9 cellular contexts compared by ENCODE assay signal in the genomic region with DNA sequence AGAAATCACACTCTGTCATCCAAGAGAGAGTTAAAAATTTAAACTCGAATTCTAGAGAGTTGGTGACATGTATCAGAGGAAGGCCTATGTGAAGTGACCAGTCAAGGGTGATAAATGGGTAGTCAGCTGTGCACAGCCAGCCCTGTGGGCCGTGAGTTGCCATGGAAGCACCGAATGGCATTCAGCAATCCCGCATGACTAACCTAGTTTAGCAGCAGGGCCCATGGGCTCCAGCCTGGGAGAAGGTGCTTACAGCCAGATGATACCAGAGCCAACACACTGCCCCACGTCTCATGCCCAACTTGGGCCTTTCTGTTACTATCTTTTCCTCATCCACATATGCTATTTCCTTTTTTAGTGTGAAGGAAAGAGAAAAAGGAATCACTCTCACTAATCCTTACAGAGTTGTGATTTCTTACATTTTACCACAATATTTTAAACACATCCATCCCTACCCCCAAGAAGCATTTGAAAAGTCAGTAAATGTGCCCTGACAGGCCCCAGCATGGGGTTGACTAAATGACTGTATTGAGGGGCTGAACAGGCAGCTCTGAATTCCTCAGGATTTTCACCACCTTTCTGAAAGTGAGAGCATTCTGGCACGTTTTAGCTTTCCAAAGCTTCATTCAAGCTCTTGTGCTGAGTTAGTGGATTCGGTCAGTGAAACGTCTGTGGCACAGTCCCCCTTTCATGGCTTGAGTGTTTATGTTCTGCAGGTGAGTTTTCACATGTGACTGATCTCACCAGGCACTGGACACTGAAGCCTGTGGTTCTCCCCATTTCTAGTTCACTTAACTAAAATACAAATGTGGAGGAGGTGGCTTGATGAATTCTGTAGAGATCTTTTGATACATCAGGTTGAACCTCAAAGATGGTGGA.
A peak's percentile ranks its signal among the peaks of the same experiment; 100 is the strongest.
DNase-seq lines count a peak whose midpoint lies in the region; ATAC-seq and TF ChIP-seq lines count a peak whose summit lies in the region.
"Had no signal": no experiment of that assay in that cellular context is flagged by ENCODE, and none has a peak within 500 bp of the region (broad histone marks: within the 10 kb centered on the region; RNA-seq: fewer than 3 reads in every experiment).

No MANE protein-coding gene starts in this region.

- H3K27me3 Mint-ChIP-seq in CD8-positive, alpha-beta memory T cell, result peaks cover 0 to 2% of the 10 kb centered on the region in 2 donors
- H3K27me3 Mint-ChIP-seq in type B pancreatic cell, result no peaks in the 10 kb centered on the region
- H3K27me3 Mint-ChIP-seq in activated CD8-positive, alpha-beta T cell treated with anti-CD3 and anti-CD28 coated beads, Interleukin-2, amount 10 ng/mL, durations not matched to agents 7 days and 5 days (ENCODE audit: low read depth), result no peaks in the 10 kb centered on the region

- no peaks in the 10 kb centered on the region for H3K9me3 ChIP-seq in CD8-positive, alpha-beta memory T cell (ENCODE audit: low read length)
- H3K9me3 ChIP-seq: ovary had no signal

- no peak overlapping the region for H3K27ac ChIP-seq in CD8-positive, alpha-beta memory T cell (ENCODE audit: low read depth, low read length)
- peak overlapping the region; percentile 28 to 92 (median 81) for H3K27ac ChIP-seq in dorsolateral prefrontal cortex

- H3K4me1 Mint-ChIP-seq in CD8-positive, alpha-beta memory T cell, result peaks cover 67 to 78% (median 76%) of the 10 kb centered on the region in 3 donors
- H3K4me1 Mint-ChIP-seq in type B pancreatic cell (ENCODE audit: unreplicated experiment), result peaks cover 53% of the 10 kb centered on the region
- H3K4me1 Mint-ChIP-seq in activated CD8-positive, alpha-beta T cell treated with anti-CD3 and anti-CD28 coated beads, Interleukin-2, amount 10 ng/mL, durations not matched to agents 7 days and 5 days (ENCODE audit: low read depth), result peaks cover 23% of the 10 kb centered on the region

- CTCF ChIA-PET in CD8-positive, alpha-beta memory T cell (lab: Charles Lee), result no interaction called here
- CTCF ChIA-PET in activated CD8-positive, alpha-beta T cell treated with anti-CD3 and anti-CD28 coated beads, Interleukin-2, amount 10 ng/mL, durations not matched to agents 7 days and 5 days (lab: Charles Lee), result no interaction called here

- H3K9me3 Mint-ChIP-seq in CD8-positive, alpha-beta memory T cell, result no peaks in the 10 kb centered on the region
- H3K9me3 Mint-ChIP-seq in type B pancreatic cell, result no peaks in the 10 kb centered on the region
- no peaks in the 10 kb centered on the region for H3K9me3 Mint-ChIP-seq in activated CD8-positive, alpha-beta T cell treated with anti-CD3 and anti-CD28 coated beads, Interleukin-2, amount 10 ng/mL, durations not matched to agents 7 days and 5 days (ENCODE audit: insufficient read depth)

- intact Hi-C loops in dorsolateral prefrontal cortex (cut with DNase I), result no loop called here

- POLR2A ChIA-PET in CD8-positive, alpha-beta memory T cell (lab: Charles Lee), result no interaction called here
- POLR2A ChIA-PET in activated CD8-positive, alpha-beta T cell treated with anti-CD3 and anti-CD28 coated beads, Interleukin-2, amount 10 ng/mL, durations not matched to agents 7 days and 5 days (lab: Charles Lee), result no interaction called here

- no peak overlapping the region for H3K4me3 ChIP-seq in CD8-positive, alpha-beta memory T cell (ENCODE audit: low read length)
- peak overlapping the region in 8 of 59 donors; percentile 8 to 25 (median 16) for H3K4me3 ChIP-seq in dorsolateral prefrontal cortex
- H3K4me3 ChIP-seq: ovary had no signal

- H3K4me1 ChIP-seq in CD8-positive, alpha-beta memory T cell (ENCODE audit: insufficient read depth, low read length), result peaks cover 41% of the 10 kb centered on the region

- DNase-seq in CD8-positive, alpha-beta memory T cell, result no peak
- peak; percentile 15 for DNase-seq in GOT3 (lab: John Stamatoyannopoulos, UW)
- peak; percentile 53 for DNase-seq in NCI-H510A treated with DMSO at 0.1 percent for 48 hours (lab: John Stamatoyannopoulos, UW)
- DNase-seq in dorsolateral prefrontal cortex, result peak; percentile 39 to 84 (median 68)
- DNase-seq in lung microvascular endothelial cell (ENCODE audit: low read depth in 2 of 2), result peak; percentile 67 to 93
- DNase-seq in type B pancreatic cell (ENCODE audit: extremely low spot score, unreplicated experiment), result no peak
- DNase-seq in activated T-cell treated with anti-CD3 and anti-CD28 coated beads, Interleukin-2, amount 50 U/mL, for 48 hours, result no peak
- DNase-seq in activated CD8-positive, alpha-beta T cell treated with anti-CD3 and anti-CD28 coated beads, Interleukin-2, amount 10 ng/mL, durations not matched to agents 7 days and 5 days, result no peak

- H3K4me3 Mint-ChIP-seq in CD8-positive, alpha-beta memory T cell, result no peak overlapping the region
- H3K4me3 Mint-ChIP-seq in type B pancreatic cell, result peak overlapping the region; percentile 65
- no peak overlapping the region for H3K4me3 Mint-ChIP-seq in activated CD8-positive, alpha-beta T cell treated with anti-CD3 and anti-CD28 coated beads, Interleukin-2, amount 10 ng/mL, durations not matched to agents 7 days and 5 days

- no peak for ATAC-seq in activated CD8-positive, alpha-beta T cell treated with anti-CD3 and anti-CD28 coated beads, Interleukin-2, amount 10 ng/mL, durations not matched to agents 7 days and 5 days

- H3K27me3 ChIP-seq in CD8-positive, alpha-beta memory T cell (ENCODE audit: insufficient read depth, low read length, poor library complexity, severe bottlenecking), result no peaks in the 10 kb centered on the region
- H3K27me3 ChIP-seq in dorsolateral prefrontal cortex, result no peaks in the 10 kb centered on the region
- H3K27me3 ChIP-seq: ovary had no signal

- no peaks in the 10 kb centered on the region for H3K36me3 ChIP-seq in CD8-positive, alpha-beta memory T cell (ENCODE audit: insufficient read depth, low read length)
- H3K36me3 ChIP-seq: ovary had no signal

- peak overlapping the region in 5 of 8 donors; percentile 16 to 69 (median 38) for H3K27ac Mint-ChIP-seq in CD8-positive, alpha-beta memory T cell
- peak overlapping the region; percentile 74 for H3K27ac Mint-ChIP-seq in type B pancreatic cell
- no peak overlapping the region for H3K27ac Mint-ChIP-seq in activated CD8-positive, alpha-beta T cell treated with anti-CD3 and anti-CD28 coated beads, Interleukin-2, amount 10 ng/mL, durations not matched to agents 7 days and 5 days

- H3K36me3 Mint-ChIP-seq in CD8-positive, alpha-beta memory T cell, result no peaks in the 10 kb centered on the region
- H3K36me3 Mint-ChIP-seq in type B pancreatic cell, result no peaks in the 10 kb centered on the region
- H3K36me3 Mint-ChIP-seq in activated CD8-positive, alpha-beta T cell treated with anti-CD3 and anti-CD28 coated beads, Interleukin-2, amount 10 ng/mL, durations not matched to agents 7 days and 5 days (ENCODE audit: low read depth), result peaks cover 6% of the 10 kb centered on the region

- TF ChIP-seq CTCF in dorsolateral prefrontal cortex (IDR thresholded peaks at IDR 0.05 in 54 of 56, conservative IDR thresholded peaks at IDR 0.05 in 2 of 56; ENCODE audit: low read depth in 1 of 56, partially characterized antibody in 56 of 56) (peak in 2 of 56 donors; percentile 1 to 5), type B pancreatic cell (conservative IDR thresholded peaks at IDR 0.05) (no peak)

Comparison
In these comparisons a context has a peak if more than half of its experiments do, and no peak if none do; other contexts are left out.
1. DNase-seq: peak in GOT3 (single experiment), NCI-H510A treated with DMSO at 0.1 percent for 48 hours (single experiment), dorsolateral prefrontal cortex (10 of 10) and lung microvascular endothelial cell (2 of 2); none in CD8-positive, alpha-beta memory T cell (0 of 5), type B pancreatic cell (single experiment), activated T-cell treated with anti-CD3 and anti-CD28 coated beads, Interleukin-2, amount 50 U/mL, for 48 hours (0 of 2) and activated CD8-positive, alpha-beta T cell treated with anti-CD3 and anti-CD28 coated beads, Interleukin-2, amount 10 ng/mL, durations not matched to agents 7 days and 5 days (single experiment).